In the genomic region with DNA sequence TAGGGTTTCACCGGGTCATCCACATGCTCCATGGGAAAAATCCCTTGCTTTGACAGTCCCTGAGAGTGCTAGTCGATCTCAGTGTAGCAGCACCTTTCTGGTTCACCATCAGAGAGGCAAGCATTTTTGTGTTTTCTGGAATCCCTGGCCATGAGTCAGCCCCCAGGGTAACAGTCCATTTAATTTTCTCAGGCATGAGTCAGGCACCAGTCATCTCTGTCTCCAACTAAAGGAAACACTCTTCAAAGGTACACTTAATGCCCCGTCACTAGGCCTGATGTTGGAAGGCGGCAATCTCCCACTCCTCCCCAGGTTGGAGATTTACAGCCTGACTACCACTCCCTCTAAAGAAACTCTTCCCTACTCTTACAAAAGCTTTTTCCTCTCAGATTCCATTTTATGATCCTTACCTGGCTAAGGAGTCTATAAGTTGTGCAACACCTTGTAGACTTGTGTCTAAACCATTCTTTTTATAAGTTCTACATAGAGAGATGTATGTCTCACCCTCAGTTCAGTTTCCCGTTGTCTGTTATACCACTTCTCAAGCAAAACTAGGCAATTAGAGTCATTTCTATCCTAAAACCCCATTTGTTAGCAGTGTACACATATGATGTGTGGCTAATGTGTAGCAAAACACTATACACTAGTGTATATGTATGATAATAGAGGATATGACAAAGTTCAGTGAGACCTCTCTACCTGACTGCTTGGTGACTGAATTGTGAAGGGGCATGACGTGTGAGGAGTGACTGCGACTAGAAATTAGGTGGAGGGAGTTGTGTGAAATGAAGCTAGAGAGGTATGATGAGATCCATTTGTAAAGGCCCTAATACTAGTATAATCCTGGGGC, we compare ENCODE assay signal across 12 cellular contexts. TPM values are rescaled to one million over a fixed set of nuclear protein-coding genes. Genes with fewer than 3 reads are reported as not detected.
DNase-seq lines count a peak whose midpoint lies in the region; ATAC-seq and TF ChIP-seq lines count a peak whose summit lies in the region.
"Had no signal": no experiment of that assay in that cellular context is flagged by ENCODE, and none has a peak within 500 bp of the region (broad histone marks: within the 10 kb centered on the region; RNA-seq: fewer than 3 reads in every experiment).

No MANE protein-coding gene starts in this region.

- H3K9me3 ChIP-seq in HUES48 (ENCODE audit: control insufficient read depth, insufficient read depth, low read length) (peaks cover 4% of the 10 kb centered on the region; the same call in 1 of the 2 replicates), mammary epithelial cell (replicated peaks; ENCODE audit: insufficient read depth, low read length) (no peaks in the 10 kb centered on the region)

- no peak for ATAC-seq in HG02642 (IDR thresholded peaks at IDR 0.05; ENCODE audit: poor library complexity, unreplicated experiment)

- H2AFZ ChIP-seq in mammary epithelial cell (ENCODE audit: low read depth, low read length): peak overlapping the region; percentile 52

- 32% methylated on average over 7 of the region's 7 CpGs for WGBS in mammary epithelial cell (ENCODE audit: low coverage, missing lambda C conversion rate)
- WGBS in mesendoderm (ENCODE audit: extremely low coverage, insufficient coverage, low lambda C conversion rate): no CpG with 5 or more reads among the region's 7 CpGs

- CTCF ChIA-PET in Calu3 (lab: Charles Lee) (no interaction called here), mammary epithelial cell (lab: Charles Lee; ENCODE audit: low non-redundant PET) (no interaction called here)

- no peaks in the 10 kb centered on the region for H3K27me3 Mint-ChIP-seq in Calu3 (ENCODE audit: unreplicated experiment)
- peaks cover 11% of the 10 kb centered on the region for H3K27me3 Mint-ChIP-seq in activated T-helper 2 cell treated with anti-CD3 and anti-CD28 coated beads, Interferon-gamma antibody, Interleukin-2, Interleukin-4, amounts not matched to agents 10 μg/mL and 5 μg/mL and 100 μg/mL, durations not matched to agents 14 hours and 24 hours and 36 hours (ENCODE audit: low read depth)
- peaks cover 9% of the 10 kb centered on the region for H3K27me3 Mint-ChIP-seq in activated T-helper 1 cell treated with anti-CD3 and anti-CD28 coated beads, Interleukin-12 subunit alpha, Interleukin-12 subunit beta, Interleukin-2, Interleukin-4 antibody, amounts not matched to agents 30 ng/mL and 10 ng/mL and 1 ng/mL, durations not matched to agents 14 hours and 24 hours and 36 hours (ENCODE audit: insufficient read depth)

- no peaks in the 10 kb centered on the region for H3K36me3 ChIP-seq in HUES48 (ENCODE audit: control insufficient read depth, insufficient read depth, low read length)
- no peaks in the 10 kb centered on the region for H3K36me3 ChIP-seq in mammary epithelial cell (ENCODE audit: insufficient read depth, low read length)
- H3K36me3 ChIP-seq in mesendoderm (ENCODE audit: control insufficient read depth, insufficient read depth, low read length): no peaks in the 10 kb centered on the region

- H3K4me3 ChIP-seq in HUES48 (ENCODE audit: low read depth, low read length): no peak overlapping the region
- H3K4me3 ChIP-seq in mammary epithelial cell (replicated peaks in 1 of 3; ENCODE audit: insufficient read depth in 1 of 3, low read depth in 2 of 3, low read length in 3 of 3): no peak overlapping the region
- no peak overlapping the region for H3K4me3 ChIP-seq in mesendoderm (ENCODE audit: low read length)
- H3K4me3 ChIP-seq: Peyer's patch had no signal

- H3K36me3 Mint-ChIP-seq in Calu3 (ENCODE audit: insufficient read depth, unreplicated experiment): no peaks in the 10 kb centered on the region
- H3K36me3 Mint-ChIP-seq in activated T-helper 2 cell treated with anti-CD3 and anti-CD28 coated beads, Interferon-gamma antibody, Interleukin-2, Interleukin-4, amounts not matched to agents 10 μg/mL and 5 μg/mL and 100 μg/mL, durations not matched to agents 14 hours and 24 hours and 36 hours (ENCODE audit: low read depth): no peaks in the 10 kb centered on the region
- H3K36me3 Mint-ChIP-seq in activated T-helper 1 cell treated with anti-CD3 and anti-CD28 coated beads, Interleukin-12 subunit alpha, Interleukin-12 subunit beta, Interleukin-2, Interleukin-4 antibody, amounts not matched to agents 30 ng/mL and 10 ng/mL and 1 ng/mL, durations not matched to agents 14 hours and 24 hours and 36 hours (ENCODE audit: low read depth): no peaks in the 10 kb centered on the region

- in situ Hi-C loops in mammary epithelial cell (cut with MboI; ENCODE audit: low sequenced_read_pairs in 2 of 2): no loop called here

- BruUV-seq in Calu3 (replicated peaks; lab: Mats Ljungman, UMichigan) (no TSS peak), mammary epithelial cell (replicated peaks; lab: Mats Ljungman, UMichigan) (no TSS peak)

- DNase-seq in Calu3: peak; percentile 66
- peak; percentile 97 for DNase-seq in mammary epithelial cell
- DNase-seq in mesendoderm: peak; percentile 67
- DNase-seq in activated T-helper 2 cell treated with anti-CD3 and anti-CD28 coated beads, Interferon-gamma antibody, Interleukin-2, Interleukin-4, amounts not matched to agents 10 μg/mL and 5 μg/mL and 100 μg/mL, durations not matched to agents 14 hours and 24 hours and 36 hours (ENCODE audit: low spot score): no peak
- no peak for DNase-seq in NCI-H774 (lab: John Stamatoyannopoulos, UW)
- DNase-seq in activated T-helper 1 cell treated with anti-CD3 and anti-CD28 coated beads, Interleukin-12 subunit alpha, Interleukin-12 subunit beta, Interleukin-2, Interleukin-4 antibody, amounts not matched to agents 30 ng/mL and 10 ng/mL and 1 ng/mL, durations not matched to agents 14 hours and 24 hours and 36 hours (ENCODE audit: low spot score): no peak
- DNase-seq: activated CD4-positive, alpha-beta T cell treated with anti-CD3 and anti-CD28 coated beads, Interleukin-2, amount 50 U/mL, for 48 hours; central memory CD4-positive, alpha-beta T cell; occipital lobe; Peyer's patch had no signal

- no peaks in the 10 kb centered on the region for H4K20me1 ChIP-seq in mammary epithelial cell (ENCODE audit: insufficient read depth, low read length)

- no peak overlapping the region for H3K23ac ChIP-seq in mesendoderm (ENCODE audit: low read length)

- H2BK5ac ChIP-seq in mesendoderm (ENCODE audit: low read length): no peak overlapping the region

- dilution Hi-C loops in mammary epithelial cell (cut with HindIII; ENCODE audit: low sequenced_read_pairs): no loop called here

- no peak overlapping the region for H2AK5ac ChIP-seq in mesendoderm (ENCODE audit: low read length)

- H3K4me2 ChIP-seq in mammary epithelial cell (ENCODE audit: insufficient read depth, low read depth, low read length) (peak overlapping the region; percentile 34), mesendoderm (ENCODE audit: low read length) (no peak overlapping the region)

- H3K9me3 Mint-ChIP-seq in Calu3 (ENCODE audit: low read depth, unreplicated experiment): peaks cover 5% of the 10 kb centered on the region
- peaks cover 24% of the 10 kb centered on the region for H3K9me3 Mint-ChIP-seq in activated T-helper 2 cell treated with anti-CD3 and anti-CD28 coated beads, Interferon-gamma antibody, Interleukin-2, Interleukin-4, amounts not matched to agents 10 μg/mL and 5 μg/mL and 100 μg/mL, durations not matched to agents 14 hours and 24 hours and 36 hours
- peaks cover 30% of the 10 kb centered on the region for H3K9me3 Mint-ChIP-seq in activated T-helper 1 cell treated with anti-CD3 and anti-CD28 coated beads, Interleukin-12 subunit alpha, Interleukin-12 subunit beta, Interleukin-2, Interleukin-4 antibody, amounts not matched to agents 30 ng/mL and 10 ng/mL and 1 ng/mL, durations not matched to agents 14 hours and 24 hours and 36 hours

- peaks cover 36% of the 10 kb centered on the region for H3K4me1 Mint-ChIP-seq in Calu3 (ENCODE audit: low read depth, unreplicated experiment)
- peaks cover 6% of the 10 kb centered on the region for H3K4me1 Mint-ChIP-seq in activated T-helper 2 cell treated with anti-CD3 and anti-CD28 coated beads, Interferon-gamma antibody, Interleukin-2, Interleukin-4, amounts not matched to agents 10 μg/mL and 5 μg/mL and 100 μg/mL, durations not matched to agents 14 hours and 24 hours and 36 hours (ENCODE audit: low read depth)
- peaks cover 10% of the 10 kb centered on the region for H3K4me1 Mint-ChIP-seq in activated T-helper 1 cell treated with anti-CD3 and anti-CD28 coated beads, Interleukin-12 subunit alpha, Interleukin-12 subunit beta, Interleukin-2, Interleukin-4 antibody, amounts not matched to agents 30 ng/mL and 10 ng/mL and 1 ng/mL, durations not matched to agents 14 hours and 24 hours and 36 hours (ENCODE audit: low read depth)

- H4K5ac ChIP-seq in mesendoderm (ENCODE audit: low read length): no peak overlapping the region

- intact Hi-C loops in Calu3 (cut with micrococcal nuclease; ENCODE audit: unreplicated experiment) (no loop called here), mammary epithelial cell (cut with micrococcal nuclease) (loop anchor here (2.0 kb wide), 1 partner anchor 46 kb away; a partner anchor contains a TSS)
- intact Hi-C loops in activated T-helper 2 cell treated with anti-CD3 and anti-CD28 coated beads, Interferon-gamma antibody, Interleukin-2, Interleukin-4, amounts not matched to agents 10 μg/mL and 5 μg/mL and 100 μg/mL, durations not matched to agents 14 hours and 24 hours and 36 hours (cut with micrococcal nuclease): no loop called here
- intact Hi-C loops in activated T-helper 1 cell treated with anti-CD3 and anti-CD28 coated beads, Interleukin-12 subunit alpha, Interleukin-12 subunit beta, Interleukin-2, Interleukin-4 antibody, amounts not matched to agents 30 ng/mL and 10 ng/mL and 1 ng/mL, durations not matched to agents 14 hours and 24 hours and 36 hours (cut with micrococcal nuclease): no loop called here

- H2BK15ac ChIP-seq in mesendoderm (replicated peaks; ENCODE audit: low read depth): no peak overlapping the region

- H3K27ac ChIP-seq in HUES48 (ENCODE audit: low read depth, low read length) (peak overlapping the region; percentile 72), mammary epithelial cell (ENCODE audit: insufficient read depth, low read depth, low read length) (peak overlapping the region; percentile 78), mesendoderm (ENCODE audit: low read depth, low read length) (no peak overlapping the region)
- H3K27ac ChIP-seq: Peyer's patch had no signal

- no peaks in the 10 kb centered on the region for H3K79me1 ChIP-seq in mesendoderm (ENCODE audit: low read length)

- no peak overlapping the region for H3K56ac ChIP-seq in mesendoderm (ENCODE audit: low read length)

- no peak overlapping the region for H4K8ac ChIP-seq in mesendoderm (ENCODE audit: low read depth, low read length)

- no peak overlapping the region for H3K9ac ChIP-seq in HUES48 (ENCODE audit: low read depth, low read length)
- peak overlapping the region; percentile 27 for H3K9ac ChIP-seq in mammary epithelial cell (ENCODE audit: insufficient read depth, low read length)
- H3K9ac ChIP-seq in mesendoderm (ENCODE audit: low read length): no peak overlapping the region

- no peak overlapping the region for H2BK120ac ChIP-seq in mesendoderm (ENCODE audit: low read depth, low read length)

- H3K27ac Mint-ChIP-seq in Calu3 (ENCODE audit: unreplicated experiment): peak overlapping the region; percentile 60
- H3K27ac Mint-ChIP-seq in activated T-helper 2 cell treated with anti-CD3 and anti-CD28 coated beads, Interferon-gamma antibody, Interleukin-2, Interleukin-4, amounts not matched to agents 10 μg/mL and 5 μg/mL and 100 μg/mL, durations not matched to agents 14 hours and 24 hours and 36 hours: no peak overlapping the region
- H3K27ac Mint-ChIP-seq in activated T-helper 1 cell treated with anti-CD3 and anti-CD28 coated beads, Interleukin-12 subunit alpha, Interleukin-12 subunit beta, Interleukin-2, Interleukin-4 antibody, amounts not matched to agents 30 ng/mL and 10 ng/mL and 1 ng/mL, durations not matched to agents 14 hours and 24 hours and 36 hours: no peak overlapping the region

- H3K4me3 Mint-ChIP-seq in Calu3 (ENCODE audit: low read depth, unreplicated experiment): peak overlapping the region; percentile 4
- no peak overlapping the region for H3K4me3 Mint-ChIP-seq in activated T-helper 2 cell treated with anti-CD3 and anti-CD28 coated beads, Interferon-gamma antibody, Interleukin-2, Interleukin-4, amounts not matched to agents 10 μg/mL and 5 μg/mL and 100 μg/mL, durations not matched to agents 14 hours and 24 hours and 36 hours (ENCODE audit: low read depth)
- no peak overlapping the region for H3K4me3 Mint-ChIP-seq in activated T-helper 1 cell treated with anti-CD3 and anti-CD28 coated beads, Interleukin-12 subunit alpha, Interleukin-12 subunit beta, Interleukin-2, Interleukin-4 antibody, amounts not matched to agents 30 ng/mL and 10 ng/mL and 1 ng/mL, durations not matched to agents 14 hours and 24 hours and 36 hours

- H3K27me3 ChIP-seq in HUES48 (ENCODE audit: control insufficient read depth, insufficient read depth, low read length) (no peaks in the 10 kb centered on the region), mammary epithelial cell (ENCODE audit: insufficient read depth, low read length) (no peaks in the 10 kb centered on the region), mesendoderm (ENCODE audit: insufficient read depth, low read length, poor library complexity) (no peaks in the 10 kb centered on the region)
- H3K27me3 ChIP-seq: Peyer's patch had no signal

- TF ChIP-seq CTCF in Calu3 (IDR thresholded peaks at IDR 0.05; ENCODE audit: unreplicated experiment): no peak
- TF ChIP-seq CTCF in mammary epithelial cell (conservative IDR thresholded peaks at IDR 0.05 in 1 of 2, IDR thresholded peaks at IDR 0.05 in 1 of 2; ENCODE audit: extremely low read depth in 1 of 2, insufficient read depth in 1 of 2, low read depth in 1 of 2, low read length in 2 of 2): no peak

- no peak overlapping the region for H3K4ac ChIP-seq in mesendoderm (ENCODE audit: low read depth, low read length)

- H3K18ac ChIP-seq in mesendoderm (ENCODE audit: low read length): no peak overlapping the region

- H3K4me1 ChIP-seq in HUES48 (ENCODE audit: control insufficient read depth, insufficient read depth, low read length) (peaks cover 19% of the 10 kb centered on the region), mammary epithelial cell (ENCODE audit: insufficient read depth, low read length) (peaks cover 33% of the 10 kb centered on the region), mesendoderm (ENCODE audit: control insufficient read depth, low read depth, low read length) (no peaks in the 10 kb centered on the region)
- H3K4me1 ChIP-seq: Peyer's patch had no signal

- H3K79me2 ChIP-seq in mammary epithelial cell (ENCODE audit: insufficient read depth, low read length): no peaks in the 10 kb centered on the region
- H3K79me2 ChIP-seq in mesendoderm (ENCODE audit: control insufficient read depth, insufficient read depth, low read length): no peaks in the 10 kb centered on the region

RNA-seq across cellular contexts. Expression of a gene that starts 24.6 kb away (rescaled TPM):
- total RNA-seq in Calu3 (2022) (20.6 and 29.6 TPM in 2 replicates), mammary epithelial cell (10 to 100 TPM; 22.1 to 41.7 TPM)
- 23.6 TPM for polyA plus RNA-seq in mammary epithelial cell
- 21.6 TPM for polyA minus RNA-seq in mammary epithelial cell
- polyA plus RNA-seq in mesendoderm (2013, experiment 1 of 2): 9.5 TPM
- 9.5 TPM for polyA plus RNA-seq in mesendoderm (2013, experiment 2 of 2)
- 11.0 and 14.3 TPM in 2 replicates for total RNA-seq in activated T-helper 2 cell treated with anti-CD3 and anti-CD28 coated beads, Interferon-gamma antibody, Interleukin-2, Interleukin-4, amounts not matched to agents 10 μg/mL and 5 μg/mL and 100 μg/mL, durations not matched to agents 14 hours and 24 hours and 36 hours
- total RNA-seq in activated T-helper 1 cell treated with anti-CD3 and anti-CD28 coated beads, Interleukin-12 subunit alpha, Interleukin-12 subunit beta, Interleukin-2, Interleukin-4 antibody, amounts not matched to agents 30 ng/mL and 10 ng/mL and 1 ng/mL, durations not matched to agents 14 hours and 24 hours and 36 hours: 10.6 and 11.3 TPM in 2 replicates

RNA-seq across cellular contexts. Expression of a gene that starts 44.2 kb away (rescaled TPM):
- total RNA-seq in Calu3 (2022) (115 and 139 TPM in 2 replicates), mammary epithelial cell (10 to 100 TPM; 13.2 to 76.6 TPM)
- polyA plus RNA-seq in mammary epithelial cell: 8.2 TPM
- polyA minus RNA-seq in mammary epithelial cell: 3.9 TPM
- 30.1 TPM for polyA plus RNA-seq in mesendoderm (2013, experiment 1 of 2)
- polyA plus RNA-seq in mesendoderm (2013, experiment 2 of 2): 31.9 TPM
- 95.4 and 96.1 TPM in 2 replicates for total RNA-seq in activated T-helper 2 cell treated with anti-CD3 and anti-CD28 coated beads, Interferon-gamma antibody, Interleukin-2, Interleukin-4, amounts not matched to agents 10 μg/mL and 5 μg/mL and 100 μg/mL, durations not matched to agents 14 hours and 24 hours and 36 hours
- total RNA-seq in activated T-helper 1 cell treated with anti-CD3 and anti-CD28 coated beads, Interleukin-12 subunit alpha, Interleukin-12 subunit beta, Interleukin-2, Interleukin-4 antibody, amounts not matched to agents 30 ng/mL and 10 ng/mL and 1 ng/mL, durations not matched to agents 14 hours and 24 hours and 36 hours: 100 and 105 TPM in 2 replicates

RNA-seq across cellular contexts. Expression of a gene that starts 46.4 kb away (rescaled TPM):
- total RNA-seq in Calu3 (2022): 8.3 and 9.6 TPM in 2 replicates
- total RNA-seq in mammary epithelial cell: 1 to 10 TPM; 3.8 to 5.5 TPM
- 1.1 TPM for polyA plus RNA-seq in mammary epithelial cell
- polyA minus RNA-seq in mammary epithelial cell: not detected
- polyA plus RNA-seq in mesendoderm (2013, experiment 1 of 2): 3.6 TPM
- 3.3 TPM for polyA plus RNA-seq in mesendoderm (2013, experiment 2 of 2)
- total RNA-seq in activated T-helper 2 cell treated with anti-CD3 and anti-CD28 coated beads, Interferon-gamma antibody, Interleukin-2, Interleukin-4, amounts not matched to agents 10 μg/mL and 5 μg/mL and 100 μg/mL, durations not matched to agents 14 hours and 24 hours and 36 hours: 9.0 and 12.1 TPM in 2 replicates
- 5.7 and 5.9 TPM in 2 replicates for total RNA-seq in activated T-helper 1 cell treated with anti-CD3 and anti-CD28 coated beads, Interleukin-12 subunit alpha, Interleukin-12 subunit beta, Interleukin-2, Interleukin-4 antibody, amounts not matched to agents 30 ng/mL and 10 ng/mL and 1 ng/mL, durations not matched to agents 14 hours and 24 hours and 36 hours

RNA-seq across cellular contexts. Expression of a gene that starts 46.9 kb away (rescaled TPM):
- total RNA-seq in Calu3 (2022) (64.0 and 66.6 TPM in 2 replicates), mammary epithelial cell (10 to 100 TPM; 31.2 to 50.2 TPM)
- polyA plus RNA-seq in mammary epithelial cell: 13.6 TPM
- polyA minus RNA-seq in mammary epithelial cell: 12.2 TPM
- 11.0 TPM for polyA plus RNA-seq in mesendoderm (2013, experiment 1 of 2)
- 11.4 TPM for polyA plus RNA-seq in mesendoderm (2013, experiment 2 of 2)
- 70.4 and 72.5 TPM in 2 replicates for total RNA-seq in activated T-helper 2 cell treated with anti-CD3 and anti-CD28 coated beads, Interferon-gamma antibody, Interleukin-2, Interleukin-4, amounts not matched to agents 10 μg/mL and 5 μg/mL and 100 μg/mL, durations not matched to agents 14 hours and 24 hours and 36 hours
- 57.7 and 58.6 TPM in 2 replicates for total RNA-seq in activated T-helper 1 cell treated with anti-CD3 and anti-CD28 coated beads, Interleukin-12 subunit alpha, Interleukin-12 subunit beta, Interleukin-2, Interleukin-4 antibody, amounts not matched to agents 30 ng/mL and 10 ng/mL and 1 ng/mL, durations not matched to agents 14 hours and 24 hours and 36 hours

Comparison
In these comparisons a context has a peak if more than half of its experiments do, and no peak if none do; other contexts are left out.
1. DNase-seq: peak in Calu3 (single experiment), mammary epithelial cell (single experiment) and mesendoderm (single experiment); none in activated T-helper 2 cell treated with anti-CD3 and anti-CD28 coated beads, Interferon-gamma antibody, Interleukin-2, Interleukin-4, amounts not matched to agents 10 μg/mL and 5 μg/mL and 100 μg/mL, durations not matched to agents 14 hours and 24 hours and 36 hours (single experiment), NCI-H774 (single experiment) and activated T-helper 1 cell treated with anti-CD3 and anti-CD28 coated beads, Interleukin-12 subunit alpha, Interleukin-12 subunit beta, Interleukin-2, Interleukin-4 antibody, amounts not matched to agents 30 ng/mL and 10 ng/mL and 1 ng/mL, durations not matched to agents 14 hours and 24 hours and 36 hours (single experiment).